In the genomic region with DNA sequence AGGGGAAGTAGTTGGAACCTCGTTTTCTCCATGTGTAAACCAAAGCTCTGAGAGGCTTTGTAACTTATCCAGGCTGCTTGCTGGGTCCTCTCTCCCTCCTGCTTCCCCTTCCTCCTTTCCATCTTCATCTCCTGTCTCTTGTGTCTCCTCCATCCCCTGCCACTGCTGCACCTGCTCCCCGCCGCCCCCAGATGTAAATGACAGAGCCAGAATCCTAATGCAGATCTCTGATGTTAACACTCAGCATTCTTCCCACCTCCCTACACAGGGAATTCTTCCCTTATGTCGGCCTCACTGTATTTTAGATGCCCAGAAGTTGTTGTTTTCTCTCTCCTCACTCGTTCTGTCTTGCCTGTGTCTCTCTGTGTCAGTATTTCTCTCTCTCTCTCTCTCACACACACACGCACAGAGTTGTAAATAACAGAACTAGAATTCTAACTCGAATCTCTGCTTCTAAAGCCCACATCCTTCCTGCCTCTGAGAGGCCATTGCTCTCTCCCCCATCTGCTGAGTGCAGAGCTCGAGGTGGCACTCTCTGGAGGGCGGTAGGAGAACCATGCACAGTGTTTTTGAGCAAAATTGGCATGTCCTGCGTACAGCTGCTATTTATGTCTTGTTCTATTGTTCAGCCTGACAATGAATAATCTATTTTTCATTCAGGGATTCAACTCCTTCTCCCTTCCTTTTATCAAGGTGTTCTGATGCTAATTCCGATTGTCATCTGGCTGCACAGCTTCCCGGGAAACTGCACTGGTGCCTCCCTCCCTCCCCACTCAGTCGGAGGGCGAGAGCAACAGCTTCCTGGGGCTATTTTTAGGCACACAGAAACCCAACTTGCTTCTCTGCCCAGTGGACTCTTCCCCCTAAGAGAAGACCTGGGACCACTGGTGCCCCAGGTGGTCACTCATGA, we compare ENCODE assay signal across 9 cellular contexts.
A peak's percentile ranks its signal among the peaks of the same experiment; 100 is the strongest.
DNase-seq lines count a peak whose midpoint lies in the region; ATAC-seq, FAIRE-seq and TF ChIP-seq lines count a peak whose summit lies in the region.
"Had no signal": no experiment of that assay in that cellular context is flagged by ENCODE, and none has a peak within 500 bp of the region (broad histone marks: within the 10 kb centered on the region; RNA-seq: fewer than 3 reads in every experiment).

No MANE protein-coding gene starts in this region.

- no TSS peak for BruUV-seq in HepG2 (replicated peaks; lab: Mats Ljungman, UMichigan)

- WGBS in HepG2 (ENCODE audit: low lambda C conversion rate) = 32% methylated on average over 14 of the region's 14 CpGs

- no peaks in the 10 kb centered on the region for H3K36me3 Mint-ChIP-seq in activated CD4-positive, alpha-beta T cell treated with anti-CD3 and anti-CD28 coated beads for 36 hours (ENCODE audit: low read depth)

- H3K4me1 Mint-ChIP-seq in activated CD4-positive, alpha-beta T cell treated with anti-CD3 and anti-CD28 coated beads for 36 hours = peaks cover 48% of the 10 kb centered on the region

- H3K4me2 ChIP-seq in HepG2 (ENCODE audit: low read depth, low read length) = no peak overlapping the region

- H3K27me3 ChIP-seq in ascending aorta = no peaks in the 10 kb centered on the region
- peaks cover 7 to 24% of the 10 kb centered on the region in 2 experiments; a peak in 4 of 5 replicates for H3K27me3 ChIP-seq in HepG2 (ENCODE audit: control insufficient read depth in 1 of 2, insufficient read depth in 2 of 2, low read length in 2 of 2)

- POLR2A ChIA-PET in activated CD4-positive, alpha-beta T cell treated with anti-CD3 and anti-CD28 coated beads for 36 hours (lab: Charles Lee) = no interaction called here
- POLR2A ChIA-PET in HepG2 (lab: Yijun Ruan, JAX) = no interaction called here

- in situ Hi-C loops in HepG2 (cut with HindIII; ENCODE audit: extremely low pct_ligation_motif_present, low pct_unique_long_range_greater_than_20kb) = no loop called here

- no peak overlapping the region for H2AFZ ChIP-seq in HepG2 (ENCODE audit: low read length)

- FAIRE-seq in HepG2 (lab: Jason Lieb, UNC) = no peak
- FAIRE-seq: K562 had no signal

- no peak for TF ChIP-seq POLR2A in HepG2 (IDR thresholded peaks at IDR 0.05; ENCODE audit: insufficient read depth in 1 of 2, low read depth in 2 of 2, low read length in 2 of 2)

- no peaks in the 10 kb centered on the region for H3K9me3 ChIP-seq in ascending aorta
- no peaks in the 10 kb centered on the region for H3K9me3 ChIP-seq in HepG2 (ENCODE audit: low read length)

- H3K36me3 ChIP-seq in ascending aorta (no peaks in the 10 kb centered on the region), HepG2 (replicated peaks in 1 of 2; ENCODE audit: control insufficient read depth in 1 of 2, insufficient read depth in 2 of 2, low read length in 2 of 2) (no peaks in the 10 kb centered on the region)

- H3K4me3 ChIP-seq in ascending aorta = no peak overlapping the region
- no peak overlapping the region for H3K4me3 ChIP-seq in HepG2 (replicated peaks in 1 of 3; ENCODE audit: insufficient read depth in 1 of 3, low read depth in 2 of 3, low read length in 3 of 3)
- H3K4me3 ChIP-seq: K562 had no signal

- TF ChIP-seq CTCF in ascending aorta (IDR thresholded peaks at IDR 0.05) (no peak), HepG2 (CRISPR knock-in tag; IDR thresholded peaks at IDR 0.05) (no peak)

- H4K20me1 ChIP-seq in HepG2 (ENCODE audit: insufficient read depth, low read length) = no peaks in the 10 kb centered on the region

- no peaks in the 10 kb centered on the region for H3K9me3 Mint-ChIP-seq in activated CD4-positive, alpha-beta T cell treated with anti-CD3 and anti-CD28 coated beads for 36 hours (ENCODE audit: low read depth)

- peak overlapping the region; percentile 4 for H3K4me3 Mint-ChIP-seq in activated CD4-positive, alpha-beta T cell treated with anti-CD3 and anti-CD28 coated beads for 36 hours

- no peaks in the 10 kb centered on the region for H3K27me3 Mint-ChIP-seq in activated CD4-positive, alpha-beta T cell treated with anti-CD3 and anti-CD28 coated beads for 36 hours

- TF ChIP-seq RAD21 in HepG2 (CRISPR knock-in tag; IDR thresholded peaks at IDR 0.05) = no peak

- H3K4me1 ChIP-seq in ascending aorta = peaks cover 13 to 40% of the 10 kb centered on the region in 2 donors
- no peaks in the 10 kb centered on the region for H3K4me1 ChIP-seq in HepG2 (ENCODE audit: insufficient read depth, low read length)

- ATAC-seq in activated CD4-positive, alpha-beta T cell treated with anti-CD3 and anti-CD28 coated beads for 36 hours = peak; percentile 89
- peak; percentile 63 for ATAC-seq in HG03565 (IDR thresholded peaks at IDR 0.05; ENCODE audit: unreplicated experiment)
- ATAC-seq in HepG2 = no peak

- peak; percentile 61 for DNase-seq in activated CD4-positive, alpha-beta T cell treated with anti-CD3 and anti-CD28 coated beads for 36 hours
- DNase-seq in activated CD4-positive, alpha-beta T cell treated with anti-CD3 and anti-CD28 coated beads, Interleukin-2, amount 50 U/mL, for 48 hours = no peak
- DNase-seq in ascending aorta (ENCODE audit: low spot score in 2 of 2) (no peak), mesenteric fat pad (ENCODE audit: low spot score) (no peak), HepG2 (ENCODE audit: low spot score) (no peak), KG1 (lab: John Stamatoyannopoulos, UW) (no peak)
- DNase-seq in stimulated activated CD8-positive, alpha-beta memory T cell treated with anti-CD3 and anti-CD28 coated beads, Interleukin-4, amount 100 ng/mL, for 48 hours = peak; percentile 31

- intact Hi-C loops in activated CD4-positive, alpha-beta T cell treated with anti-CD3 and anti-CD28 coated beads for 36 hours (cut with DNase I, micrococcal nuclease) = loop anchor here (5.0 kb wide), 1 partner anchor 222 kb away; a partner anchor contains a TSS
- intact Hi-C loops in ascending aorta (cut with DNase I) = loop anchor here (5.0 kb wide), 1 partner anchor 163 kb away; no protein-coding TSS in a partner anchor
- intact Hi-C loops in HepG2 (cut with micrococcal nuclease; ENCODE audit: unreplicated experiment) = no loop called here

- no peaks in the 10 kb centered on the region for H3K79me2 ChIP-seq in HepG2 (ENCODE audit: insufficient read depth, low read length)

- H3K27ac ChIP-seq in ascending aorta (peak overlapping the region; percentile 66 to 76), HepG2 (ENCODE audit: extremely low read length, insufficient read depth, low read length) (no peak overlapping the region)

- CTCF ChIA-PET in activated CD4-positive, alpha-beta T cell treated with anti-CD3 and anti-CD28 coated beads for 36 hours (lab: Charles Lee) = interaction anchor here (0.8 to 1.1 kb wide), 2 partner anchors 10 to 217 kb away, joined by 3 read pairs; no protein-coding TSS in a partner anchor
- CTCF ChIA-PET in HepG2 (lab: Yijun Ruan, JAX; ENCODE audit: low intra/inter-chr PET ratio, low total read pairs) = no interaction called here

- TF ChIP-seq EP300 in HepG2 (IDR thresholded peaks at IDR 0.05; ENCODE audit: low read depth in 2 of 2, low read length in 2 of 2) (no peak), HepG2 (CRISPR knock-in tag; IDR thresholded peaks at IDR 0.05; ENCODE audit: borderline replicate concordance) (no peak)

- H3K9ac ChIP-seq in HepG2 (ENCODE audit: insufficient read depth, low read depth, low read length) = no peak overlapping the region

- peak overlapping the region; percentile 74 for H3K27ac Mint-ChIP-seq in activated CD4-positive, alpha-beta T cell treated with anti-CD3 and anti-CD28 coated beads for 36 hours

TF ChIP-seq in HepG2, 621 proteins besides CTCF, POLR2A, EP300 and RAD21 (continues in another document):
- TF ChIP-seq, protein P1, sequence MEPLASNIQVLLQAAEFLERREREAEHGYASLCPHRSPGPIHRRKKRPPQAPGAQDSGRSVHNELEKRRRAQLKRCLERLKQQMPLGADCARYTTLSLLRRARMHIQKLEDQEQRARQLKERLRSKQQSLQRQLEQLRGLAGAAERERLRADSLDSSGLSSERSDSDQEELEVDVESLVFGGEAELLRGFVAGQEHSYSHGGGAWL (CRISPR knock-in tag; IDR thresholded peaks at IDR 0.05) = no peak
- no peak for TF ChIP-seq KDM1A (CRISPR knock-in tag; IDR thresholded peaks at IDR 0.05)
- no peak for TF ChIP-seq GATAD2A (CRISPR knock-in tag; IDR thresholded peaks at IDR 0.05)
- TF ChIP-seq SRSF9 (IDR thresholded peaks at IDR 0.05; ENCODE audit: borderline replicate concordance, insufficient read depth, low read depth, low read length, poor library complexity, severe bottlenecking) = no peak
- TF ChIP-seq, protein P2, sequence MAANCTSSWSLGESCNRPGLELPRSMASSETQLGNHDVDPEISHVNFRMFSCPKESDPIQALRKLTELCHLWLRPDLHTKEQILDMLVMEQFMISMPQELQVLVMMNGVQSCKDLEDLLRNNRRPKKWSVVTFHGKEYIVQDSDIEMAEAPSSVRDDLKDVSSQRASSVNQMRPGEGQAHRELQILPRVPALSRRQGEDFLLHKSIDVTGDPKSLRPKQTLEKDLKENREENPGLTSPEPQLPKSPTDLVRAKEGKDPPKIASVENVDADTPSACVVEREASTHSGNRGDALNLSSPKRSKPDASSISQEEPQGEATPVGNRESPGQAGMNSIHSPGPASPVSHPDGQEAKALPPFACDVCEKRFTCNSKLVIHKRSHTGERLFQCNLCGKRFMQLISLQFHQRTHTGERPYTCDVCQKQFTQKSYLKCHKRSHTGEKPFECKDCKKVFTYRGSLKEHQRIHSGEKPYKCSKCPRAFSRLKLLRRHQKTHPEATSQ (CRISPR knock-in tag; IDR thresholded peaks at IDR 0.05; ENCODE audit: borderline replicate concordance) = no peak
- TF ChIP-seq, protein P3, sequence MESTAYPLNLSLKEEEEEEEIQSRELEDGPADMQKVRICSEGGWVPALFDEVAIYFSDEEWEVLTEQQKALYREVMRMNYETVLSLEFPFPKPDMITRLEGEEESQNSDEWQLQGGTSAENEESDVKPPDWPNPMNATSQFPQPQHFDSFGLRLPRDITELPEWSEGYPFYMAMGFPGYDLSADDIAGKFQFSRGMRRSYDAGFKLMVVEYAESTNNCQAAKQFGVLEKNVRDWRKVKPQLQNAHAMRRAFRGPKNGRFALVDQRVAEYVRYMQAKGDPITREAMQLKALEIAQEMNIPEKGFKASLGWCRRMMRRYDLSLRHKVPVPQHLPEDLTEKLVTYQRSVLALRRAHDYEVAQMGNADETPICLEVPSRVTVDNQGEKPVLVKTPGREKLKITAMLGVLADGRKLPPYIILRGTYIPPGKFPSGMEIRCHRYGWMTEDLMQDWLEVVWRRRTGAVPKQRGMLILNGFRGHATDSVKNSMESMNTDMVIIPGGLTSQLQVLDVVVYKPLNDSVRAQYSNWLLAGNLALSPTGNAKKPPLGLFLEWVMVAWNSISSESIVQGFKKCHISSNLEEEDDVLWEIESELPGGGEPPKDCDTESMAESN (CRISPR knock-in tag; conservative IDR thresholded peaks at IDR 0.05) = no peak

Comparison
In these comparisons a context has a peak if more than half of its experiments do, and no peak if none do; other contexts are left out.
1. DNase-seq: peak in activated CD4-positive, alpha-beta T cell treated with anti-CD3 and anti-CD28 coated beads for 36 hours (single experiment) and stimulated activated CD8-positive, alpha-beta memory T cell treated with anti-CD3 and anti-CD28 coated beads, Interleukin-4, amount 100 ng/mL, for 48 hours (single experiment); none in activated CD4-positive, alpha-beta T cell treated with anti-CD3 and anti-CD28 coated beads, Interleukin-2, amount 50 U/mL, for 48 hours (0 of 2), ascending aorta (0 of 2), mesenteric fat pad (single experiment), HepG2 (single experiment) and KG1 (single experiment).